In genomic region chr3:99651561-99651960, GRCh38 we compare ENCODE assay signal across 12 cellular contexts. TPM values are rescaled to one million over a fixed set of nuclear protein-coding genes. Genes with fewer than 3 reads are reported as not detected.
DNase-seq lines count a peak whose midpoint lies in the region; ATAC-seq and TF ChIP-seq lines count a peak whose summit lies in the region.
"Had no signal": no experiment of that assay in that cellular context is flagged by ENCODE, and none has a peak within 500 bp of the region (broad histone marks: within the 10 kb centered on the region; RNA-seq: fewer than 3 reads in every experiment).

No MANE protein-coding gene starts in this region.

- H3K9ac ChIP-seq in mesenchymal stem cell (ENCODE audit: low read length): peak overlapping the region; percentile 3
- H3K9ac ChIP-seq: parathyroid adenoma had no signal

- no peak overlapping the region for H2BK120ac ChIP-seq in mesenchymal stem cell (ENCODE audit: low read depth, low read length)

- no peak overlapping the region for H2AFZ ChIP-seq in mesenchymal stem cell (ENCODE audit: low read depth, low read length)
- H2AFZ ChIP-seq: parathyroid adenoma had no signal

- H3K36me3 ChIP-seq in mesenchymal stem cell (ENCODE audit: control insufficient read depth in 1 of 2, insufficient read depth in 2 of 2, low read depth in 1 of 2, low read length in 2 of 2) (peaks cover 0 to 11% of the 10 kb centered on the region in 2 experiments), prostate gland (no peaks in the 10 kb centered on the region)

- no peaks in the 10 kb centered on the region for H3K79me1 ChIP-seq in mesenchymal stem cell (replicated peaks; ENCODE audit: low read length, poor library complexity, severe bottlenecking)

- no peak overlapping the region for H3K14ac ChIP-seq in mesenchymal stem cell (ENCODE audit: low read length in 2 of 2)

- H3K23ac ChIP-seq in mesenchymal stem cell (ENCODE audit: low read length in 2 of 2): no peak overlapping the region

- no peak for TF ChIP-seq CTCF in 22Rv1 (IDR thresholded peaks at IDR 0.05)
- no peak for TF ChIP-seq CTCF in LNCaP clone FGC (IDR thresholded peaks at IDR 0.05; ENCODE audit: control insufficient read depth, extremely low read depth, insufficient read depth)
- no peak for TF ChIP-seq CTCF in epithelial cell of esophagus (IDR thresholded peaks at IDR 0.05; ENCODE audit: insufficient read depth, low read depth, low read length, missing control alignments)
- no peak for TF ChIP-seq CTCF in prostate gland (IDR thresholded peaks at IDR 0.05)

- H4K91ac ChIP-seq in mesenchymal stem cell (ENCODE audit: low read length): no peak overlapping the region

- DNase-seq in LNCaP clone FGC (ENCODE audit: low read depth) (peak; percentile 28), epithelial cell of esophagus (ENCODE audit: low read depth) (peak; percentile 35), mesenchymal stem cell (peak; percentile 92), prostate gland (ENCODE audit: low spot score) (no peak)
- no peak for DNase-seq in stimulated activated CD8-positive, alpha-beta memory T cell treated with anti-CD3 and anti-CD28 coated beads, Interleukin-4, amount 100 ng/mL, for 48 hours
- DNase-seq in stimulated activated naive CD4-positive, alpha-beta T cell treated with Interleukin-2 at 50 U/mL for 16 hours (lab: John Stamatoyannopoulos, UW): no peak
- DNase-seq: amniotic stem cell, hippocampal formation, NCI-H1105 had no signal

- H4K8ac ChIP-seq in mesenchymal stem cell (ENCODE audit: low read length): no peak overlapping the region

- intact Hi-C loops in prostate gland (cut with DNase I): no loop called here

- H3K4me1 ChIP-seq in mesenchymal stem cell (ENCODE audit: control insufficient read depth, insufficient read depth, low read depth, low read length) (peaks cover 10% of the 10 kb centered on the region), prostate gland (replicated peaks) (no peaks in the 10 kb centered on the region)
- H3K4me1 ChIP-seq: parathyroid adenoma had no signal

- H3K4me2 ChIP-seq in mesenchymal stem cell (ENCODE audit: low read length, poor library complexity, severe bottlenecking): peak overlapping the region; percentile 5

- H3K27ac ChIP-seq in 22Rv1 (peak overlapping the region; percentile 46), mesenchymal stem cell (ENCODE audit: low read length, poor library complexity, severe bottlenecking) (peak overlapping the region; percentile 81), prostate gland (peak overlapping the region in 1 of 2 donors; percentile 28)
- H3K27ac ChIP-seq: parathyroid adenoma had no signal

- 0% methylated on average over 2 of the region's 3 CpGs for WGBS in mesenchymal stem cell
- WGBS in prostate gland: 26% methylated on average over 3 of the region's 3 CpGs

- H2AK5ac ChIP-seq in mesenchymal stem cell (ENCODE audit: low read length, severe bottlenecking): no peak overlapping the region

- H3K9me3 ChIP-seq in mesenchymal stem cell (ENCODE audit: control insufficient read depth, low read length) (no peaks in the 10 kb centered on the region), prostate gland (no peaks in the 10 kb centered on the region)

- no peak overlapping the region for H2BK5ac ChIP-seq in mesenchymal stem cell (ENCODE audit: low read depth, low read length, poor library complexity, severe bottlenecking)

- H2BK12ac ChIP-seq in mesenchymal stem cell (ENCODE audit: low read length in 2 of 2): peak overlapping the region in 1 of 2 experiments; percentile 27

- H3K4ac ChIP-seq in mesenchymal stem cell (ENCODE audit: low read depth in 1 of 2, low read length in 2 of 2): peak overlapping the region in 1 of 2 experiments; percentile 1

- no peak for ATAC-seq in activated CD4-positive, CD25-positive, alpha-beta regulatory T cell treated with anti-CD3 and anti-CD28 coated beads, Interleukin-2, amount 50 U/mL, for 24 hours

- H2BK15ac ChIP-seq in mesenchymal stem cell (ENCODE audit: low read depth, poor library complexity, severe bottlenecking): no peak overlapping the region

- H3K18ac ChIP-seq in mesenchymal stem cell (ENCODE audit: low read depth in 1 of 2, low read length in 2 of 2): peak overlapping the region; percentile 11 to 76

- H3K27me3 ChIP-seq in mesenchymal stem cell (ENCODE audit: control insufficient read depth in 1 of 2, insufficient read depth in 1 of 2, low read length in 2 of 2) (no peaks in the 10 kb centered on the region), prostate gland (replicated peaks; ENCODE audit: insufficient read depth) (no peaks in the 10 kb centered on the region)

- no peak for TF ChIP-seq POLR2A in prostate gland (IDR thresholded peaks at IDR 0.05)

- H3K4me3 ChIP-seq in LNCaP clone FGC (ENCODE audit: low read depth, low read length) (no peak overlapping the region), epithelial cell of esophagus (ENCODE audit: low read length) (no peak overlapping the region), mesenchymal stem cell (ENCODE audit: insufficient read depth in 1 of 2, low read depth in 1 of 2, low read length in 2 of 2) (peak overlapping the region in 1 of 2 experiments; percentile 38), prostate gland (no peak overlapping the region)

RNA-seq across cellular contexts. Expression of gene COL8A1, which starts 13.2 kb away (rescaled TPM):
- polyA plus RNA-seq in mesenchymal stem cell (2013, experiment 1 of 2): 115 TPM
- polyA plus RNA-seq in mesenchymal stem cell (2013, experiment 2 of 2): 112 TPM
- 1 to 10 TPM; 8.0 to 8.1 TPM for total RNA-seq in prostate gland

Comparison
In these comparisons a context has a peak if more than half of its experiments do, and no peak if none do; other contexts are left out.
1. DNase-seq: peak in LNCaP clone FGC (single experiment), epithelial cell of esophagus (single experiment) and mesenchymal stem cell (single experiment); none in stimulated activated CD8-positive, alpha-beta memory T cell treated with anti-CD3 and anti-CD28 coated beads, Interleukin-4, amount 100 ng/mL, for 48 hours (single experiment), prostate gland (single experiment) and stimulated activated naive CD4-positive, alpha-beta T cell treated with Interleukin-2 at 50 U/mL for 16 hours (single experiment).